21 cellular contexts compared by ENCODE assay signal in the genomic region with DNA sequence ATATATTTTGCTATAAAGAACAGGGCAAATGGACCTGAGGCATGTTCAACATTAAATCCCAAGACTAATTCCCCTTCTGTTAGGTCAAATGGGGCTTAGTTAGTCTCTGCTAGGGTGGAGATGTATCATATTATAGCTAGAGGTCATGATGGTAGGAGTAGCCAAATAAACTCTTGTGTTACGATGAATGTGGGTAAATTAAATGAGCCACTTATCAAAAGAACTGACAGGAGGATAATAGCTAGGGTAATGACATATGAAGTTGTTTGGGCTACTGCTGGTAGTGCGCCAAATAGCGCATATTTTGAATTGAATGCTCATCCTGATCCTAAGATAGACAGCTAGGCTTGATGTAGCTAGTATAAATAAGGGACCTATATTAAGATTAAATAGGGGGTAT.
"Had no signal": no experiment of that assay in that cellular context is flagged by ENCODE, and none has a peak within 500 bp of the region (broad histone marks: within the 10 kb centered on the region; RNA-seq: fewer than 3 reads in every experiment).

No MANE protein-coding gene starts in this region.

- ATAC-seq: activated T-cell treated with anti-CD3 and anti-CD28 coated beads, Interleukin-2, amount 50 U/mL, for 72 hours; left lobe of liver; right lobe of liver; stimulated activated naive B cell treated with anti-CD40 and anti-IgM and Interleukin-4, amounts not matched to agents 10 μg/mL and 1 μg/mL and 100 μg/mL, for 72 hours had no signal

- H3K4me3 ChIP-seq: ascending aorta, colonic mucosa, right lobe of liver, thoracic aorta, upper lobe of left lung had no signal

- H3K4me1 ChIP-seq: ascending aorta, colonic mucosa, parathyroid adenoma, right lobe of liver, upper lobe of left lung had no signal

- H3K9me3 Mint-ChIP-seq: activated T-cell treated with anti-CD3 and anti-CD28 coated beads, Interleukin-2, amount 50 U/mL, for 72 hours; central memory CD8-positive, alpha-beta T cell; nephron; stimulated activated naive B cell treated with anti-CD40 and anti-IgM and Interleukin-4, amounts not matched to agents 10 μg/mL and 1 μg/mL and 100 μg/mL, for 72 hours had no signal

- H3K4me3 Mint-ChIP-seq: activated T-cell treated with anti-CD3 and anti-CD28 coated beads, Interleukin-2, amount 50 U/mL, for 72 hours; central memory CD8-positive, alpha-beta T cell; nephron; stimulated activated naive B cell treated with anti-CD40 and anti-IgM and Interleukin-4, amounts not matched to agents 10 μg/mL and 1 μg/mL and 100 μg/mL, for 72 hours had no signal

- H3K27me3 Mint-ChIP-seq: central memory CD8-positive, alpha-beta T cell; stimulated activated naive B cell treated with anti-CD40 and anti-IgM and Interleukin-4, amounts not matched to agents 10 μg/mL and 1 μg/mL and 100 μg/mL, for 72 hours had no signal

- H3K27ac Mint-ChIP-seq: activated T-cell treated with anti-CD3 and anti-CD28 coated beads, Interleukin-2, amount 50 U/mL, for 72 hours; nephron; stimulated activated naive B cell treated with anti-CD40 and anti-IgM and Interleukin-4, amounts not matched to agents 10 μg/mL and 1 μg/mL and 100 μg/mL, for 72 hours had no signal

- H3K4me1 Mint-ChIP-seq: central memory CD8-positive, alpha-beta T cell; nephron; stimulated activated naive B cell treated with anti-CD40 and anti-IgM and Interleukin-4, amounts not matched to agents 10 μg/mL and 1 μg/mL and 100 μg/mL, for 72 hours had no signal

- H3K9me3 ChIP-seq: ascending aorta, colonic mucosa, right lobe of liver, thoracic aorta, upper lobe of left lung had no signal

- H3K27me3 ChIP-seq: ascending aorta, colonic mucosa, right lobe of liver, upper lobe of left lung had no signal

- DNase-seq: activated CD4-positive, alpha-beta T cell treated with anti-CD3 and anti-CD28 coated beads, Interleukin-2, amount 50 U/mL, for 4 hours; activated effector memory CD4-positive, alpha-beta T cell treated with anti-CD3 and anti-CD28 coated beads, Interleukin-2, amount 50 U/mL, for 16 hours; activated naive CD4-positive, alpha-beta T cell treated with anti-CD3 and anti-CD28 coated beads, Interleukin-2, amount 50 U/mL, for 16 hours; activated T-cell treated with anti-CD3 and anti-CD28 coated beads, Interleukin-2, amount 50 U/mL, for 72 hours; colonic mucosa; erythroblast; kidney; mammary epithelial cell; midbrain; right lobe of liver; small intestine; stimulated activated CD4-positive, alpha-beta T cell treated with anti-CD3 and anti-CD28 coated beads, Interleukin-15, amount 100 ng/mL, for 24 hours; stimulated activated CD4-positive, alpha-beta T cell treated with anti-CD3 and anti-CD28 coated beads, Interleukin-4, amount 100 ng/mL, for 24 hours; stimulated activated naive B cell treated with anti-CD40 and anti-IgM and Interleukin-4, amounts not matched to agents 10 μg/mL and 1 μg/mL and 100 μg/mL, for 72 hours; upper lobe of left lung had no signal

- H3K36me3 ChIP-seq: ascending aorta, colonic mucosa, right lobe of liver, thoracic aorta, upper lobe of left lung had no signal

- H3K36me3 Mint-ChIP-seq: stimulated activated naive B cell treated with anti-CD40 and anti-IgM and Interleukin-4, amounts not matched to agents 10 μg/mL and 1 μg/mL and 100 μg/mL, for 72 hours had no signal
